Comparison of ENCODE assay signal across 12 cellular contexts in genomic region chr3:12188681-12189287, GRCh38. TPM values are rescaled to one million over a fixed set of nuclear protein-coding genes. Genes with fewer than 3 reads are reported as not detected.
DNase-seq lines count a peak whose midpoint lies in the region; ATAC-seq and TF ChIP-seq lines count a peak whose summit lies in the region.
"Had no signal": no experiment of that assay in that cellular context is flagged by ENCODE, and none has a peak within 500 bp of the region (broad histone marks: within the 10 kb centered on the region; RNA-seq: fewer than 3 reads in every experiment).

No MANE protein-coding gene starts in this region.

- H3K9me3 Mint-ChIP-seq in stimulated activated naive CD8-positive, alpha-beta T cell treated with anti-CD3 and anti-CD28 coated beads, Interleukin-15, Interleukin-2, amounts not matched to agents 100 ng/mL and 50 ng/mL, for 24 hours = no peaks in the 10 kb centered on the region
- no peaks in the 10 kb centered on the region for H3K9me3 Mint-ChIP-seq in dendritic cell treated with granulocyte-macrophage colony-stimulating factor and Interleukin-4, amounts not matched to agents 40 ng/mL and 50 ng/mL, for 4 days
- no peaks in the 10 kb centered on the region for H3K9me3 Mint-ChIP-seq in neural progenitor cell

- H3K4me3 ChIP-seq in neural progenitor cell = no peak overlapping the region

- H3K4me1 ChIP-seq in neural progenitor cell = no peaks in the 10 kb centered on the region

- H4K20me1 ChIP-seq in neural progenitor cell (ENCODE audit: low read depth) = no peaks in the 10 kb centered on the region

- no peaks in the 10 kb centered on the region for H3K79me2 ChIP-seq in neural progenitor cell (ENCODE audit: low read depth)

- no peak overlapping the region for H3K27ac ChIP-seq in neural progenitor cell

- intact Hi-C loops in dendritic cell treated with granulocyte-macrophage colony-stimulating factor and Interleukin-4, amounts not matched to agents 40 ng/mL and 50 ng/mL, for 4 days (cut with micrococcal nuclease) = loop anchor here (5.0 kb wide), 1 partner anchor 39 kb away; no protein-coding TSS in a partner anchor

- H3K4me3 Mint-ChIP-seq in stimulated activated naive CD8-positive, alpha-beta T cell treated with anti-CD3 and anti-CD28 coated beads, Interleukin-15, Interleukin-2, amounts not matched to agents 100 ng/mL and 50 ng/mL, for 24 hours = peak overlapping the region; percentile 73
- H3K4me3 Mint-ChIP-seq in dendritic cell treated with granulocyte-macrophage colony-stimulating factor and Interleukin-4, amounts not matched to agents 40 ng/mL and 50 ng/mL, for 4 days = peak overlapping the region; percentile 50
- no peak overlapping the region for H3K4me3 Mint-ChIP-seq in neural progenitor cell

- H3K27me3 Mint-ChIP-seq in stimulated activated naive CD8-positive, alpha-beta T cell treated with anti-CD3 and anti-CD28 coated beads, Interleukin-15, Interleukin-2, amounts not matched to agents 100 ng/mL and 50 ng/mL, for 24 hours = peaks cover 4% of the 10 kb centered on the region
- H3K27me3 Mint-ChIP-seq in dendritic cell treated with granulocyte-macrophage colony-stimulating factor and Interleukin-4, amounts not matched to agents 40 ng/mL and 50 ng/mL, for 4 days = no peaks in the 10 kb centered on the region
- H3K27me3 Mint-ChIP-seq in neural progenitor cell (ENCODE audit: insufficient read depth, low read depth) = peaks cover 5% of the 10 kb centered on the region

- no peaks in the 10 kb centered on the region for H3K27me3 ChIP-seq in neural progenitor cell

- no peaks in the 10 kb centered on the region for H3F3A ChIP-seq in neural progenitor cell (ENCODE audit: low read depth)

- ATAC-seq in stimulated activated naive CD8-positive, alpha-beta T cell treated with anti-CD3 and anti-CD28 coated beads, Interleukin-15, Interleukin-2, amounts not matched to agents 100 U/mL and 50 U/mL, for 24 hours = no peak
- no peak for ATAC-seq in GM19035 (IDR thresholded peaks at IDR 0.05; ENCODE audit: unreplicated experiment)

- no peak for TF ChIP-seq CTCF in neural progenitor cell (IDR thresholded peaks at IDR 0.05)

- peaks cover 93% of the 10 kb centered on the region for H3K4me1 Mint-ChIP-seq in stimulated activated naive CD8-positive, alpha-beta T cell treated with anti-CD3 and anti-CD28 coated beads, Interleukin-15, Interleukin-2, amounts not matched to agents 100 ng/mL and 50 ng/mL, for 24 hours (ENCODE audit: low read depth)
- H3K4me1 Mint-ChIP-seq in dendritic cell treated with granulocyte-macrophage colony-stimulating factor and Interleukin-4, amounts not matched to agents 40 ng/mL and 50 ng/mL, for 4 days (ENCODE audit: low read depth) = peaks cover 89% of the 10 kb centered on the region
- peaks cover 3% of the 10 kb centered on the region for H3K4me1 Mint-ChIP-seq in neural progenitor cell

- H2AFZ ChIP-seq in neural progenitor cell (replicated peaks) = peak overlapping the region; percentile 26

- no peak overlapping the region for H3K9ac ChIP-seq in neural progenitor cell

- H3K27ac Mint-ChIP-seq in stimulated activated naive CD8-positive, alpha-beta T cell treated with anti-CD3 and anti-CD28 coated beads, Interleukin-15, Interleukin-2, amounts not matched to agents 100 ng/mL and 50 ng/mL, for 24 hours = peak overlapping the region; percentile 81
- H3K27ac Mint-ChIP-seq in dendritic cell treated with granulocyte-macrophage colony-stimulating factor and Interleukin-4, amounts not matched to agents 40 ng/mL and 50 ng/mL, for 4 days = peak overlapping the region; percentile 95
- H3K27ac Mint-ChIP-seq in neural progenitor cell = no peak overlapping the region

- H3K36me3 Mint-ChIP-seq in stimulated activated naive CD8-positive, alpha-beta T cell treated with anti-CD3 and anti-CD28 coated beads, Interleukin-15, Interleukin-2, amounts not matched to agents 100 ng/mL and 50 ng/mL, for 24 hours (ENCODE audit: low read depth) = no peaks in the 10 kb centered on the region
- no peaks in the 10 kb centered on the region for H3K36me3 Mint-ChIP-seq in dendritic cell treated with granulocyte-macrophage colony-stimulating factor and Interleukin-4, amounts not matched to agents 40 ng/mL and 50 ng/mL, for 4 days (ENCODE audit: low read depth)
- no peaks in the 10 kb centered on the region for H3K36me3 Mint-ChIP-seq in neural progenitor cell

- no peak overlapping the region for H3K4me2 ChIP-seq in neural progenitor cell

- no peak for DNase-seq in stimulated activated naive CD8-positive, alpha-beta T cell treated with anti-CD3 and anti-CD28 coated beads, Interleukin-15, Interleukin-2, amounts not matched to agents 100 U/mL and 50 U/mL, for 24 hours
- DNase-seq in neural progenitor cell (ENCODE audit: low spot score) (peak; percentile 18), NCI-H1092 treated with DMSO at 0.1 percent for 48 hours (lab: John Stamatoyannopoulos, UW) (no peak), hypothalamus (lab: John Stamatoyannopoulos, UW) (no peak)
- DNase-seq in stimulated activated naive CD4-positive, alpha-beta T cell treated with Interleukin-2 at 50 U/mL for 16 hours (lab: John Stamatoyannopoulos, UW) = no peak
- DNase-seq: activated CD8-positive, alpha-beta memory T cell treated with anti-CD3 and anti-CD28 coated beads for 24 hours; glutamatergic neuron; GOT3; stimulated activated CD4-positive, alpha-beta T cell treated with anti-CD3 and anti-CD28 coated beads, Interleukin-2, amount 100 ng/mL, for 24 hours had no signal

- no peaks in the 10 kb centered on the region for H3K9me3 ChIP-seq in neural progenitor cell (ENCODE audit: low read depth)

- H3K36me3 ChIP-seq in neural progenitor cell = no peaks in the 10 kb centered on the region

RNA-seq across cellular contexts. Expression of gene TIMP4, which starts 30.1 kb away (rescaled TPM):
- 0.07 and 0.15 TPM in 2 replicates for total RNA-seq in neural progenitor cell (ENCODE audit: low replicate concordance)
